In the genomic region with DNA sequence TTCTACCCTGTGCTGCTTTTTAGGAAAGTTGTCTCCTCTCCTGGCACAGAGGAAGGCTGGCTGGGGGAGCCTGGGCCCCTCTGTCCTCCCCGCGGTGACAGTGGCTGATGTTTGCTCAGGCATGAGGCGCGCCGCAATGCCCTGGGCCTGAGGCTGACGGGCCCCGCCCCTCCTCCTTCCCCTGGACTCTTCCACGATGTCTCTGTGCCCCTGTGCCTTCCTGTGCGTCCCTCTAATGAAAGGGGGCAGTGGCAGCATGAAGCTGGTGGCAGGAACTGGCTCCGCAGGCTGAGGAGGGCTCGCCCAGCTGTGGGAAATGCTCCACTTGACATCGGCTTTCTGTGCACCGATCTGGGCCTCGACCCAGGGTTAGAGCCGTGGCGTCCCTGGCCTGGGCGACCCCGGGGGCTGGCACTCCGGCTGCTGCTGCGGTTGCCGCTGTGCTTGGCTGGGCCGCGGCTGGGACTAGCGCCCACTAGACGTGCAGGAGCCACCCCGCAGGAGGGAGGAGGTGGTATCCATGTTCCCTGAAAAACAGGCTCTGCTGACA, we compare ENCODE assay signal across 1 cellular context.
A peak's percentile ranks its signal among the peaks of the same experiment; 100 is the strongest.
TF ChIP-seq lines count a peak whose summit lies in the region.

No MANE protein-coding gene starts in this region.

TF ChIP-seq in HepG2, 621 proteins besides CTCF, POLR2A, EP300 and RAD21 (continued from another document and continues in another):
- TF ChIP-seq, protein P1, sequence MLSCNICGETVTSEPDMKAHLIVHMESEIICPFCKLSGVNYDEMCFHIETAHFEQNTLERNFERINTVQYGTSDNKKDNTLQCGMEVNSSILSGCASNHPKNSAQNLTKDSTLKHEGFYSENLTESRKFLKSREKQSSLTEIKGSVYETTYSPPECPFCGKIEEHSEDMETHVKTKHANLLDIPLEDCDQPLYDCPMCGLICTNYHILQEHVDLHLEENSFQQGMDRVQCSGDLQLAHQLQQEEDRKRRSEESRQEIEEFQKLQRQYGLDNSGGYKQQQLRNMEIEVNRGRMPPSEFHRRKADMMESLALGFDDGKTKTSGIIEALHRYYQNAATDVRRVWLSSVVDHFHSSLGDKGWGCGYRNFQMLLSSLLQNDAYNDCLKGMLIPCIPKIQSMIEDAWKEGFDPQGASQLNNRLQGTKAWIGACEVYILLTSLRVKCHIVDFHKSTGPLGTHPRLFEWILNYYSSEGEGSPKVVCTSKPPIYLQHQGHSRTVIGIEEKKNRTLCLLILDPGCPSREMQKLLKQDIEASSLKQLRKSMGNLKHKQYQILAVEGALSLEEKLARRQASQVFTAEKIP (CRISPR knock-in tag; IDR thresholded peaks at IDR 0.05; ENCODE audit: borderline replicate concordance) = no peak
- TF ChIP-seq KLF11 (CRISPR knock-in tag; IDR thresholded peaks at IDR 0.05) = no peak
- TF ChIP-seq, protein P2, sequence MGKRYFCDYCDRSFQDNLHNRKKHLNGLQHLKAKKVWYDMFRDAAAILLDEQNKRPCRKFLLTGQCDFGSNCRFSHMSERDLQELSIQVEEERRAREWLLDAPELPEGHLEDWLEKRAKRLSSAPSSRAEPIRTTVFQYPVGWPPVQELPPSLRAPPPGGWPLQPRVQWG (CRISPR knock-in tag; IDR thresholded peaks at IDR 0.05; ENCODE audit: borderline replicate concordance, low read depth) = no peak
- TF ChIP-seq ZNF503 (CRISPR knock-in tag; IDR thresholded peaks at IDR 0.05) = no peak
- TF ChIP-seq ZNF768 (CRISPR knock-in tag; IDR thresholded peaks at IDR 0.05) = peak; percentile 58; the same call in 1 of the 2 replicates
- no peak for TF ChIP-seq ZFY (CRISPR knock-in tag; IDR thresholded peaks at IDR 0.05)
- TF ChIP-seq SALL2 (CRISPR knock-in tag; IDR thresholded peaks at IDR 0.05) = no peak
- no peak for TF ChIP-seq ZNF720 (CRISPR knock-in tag; IDR thresholded peaks at IDR 0.05)
- no peak for TF ChIP-seq ZNF672 (CRISPR knock-in tag; IDR thresholded peaks at IDR 0.05)
- no peak for TF ChIP-seq TFAP4 (IDR thresholded peaks at IDR 0.05; ENCODE audit: borderline replicate concordance, low read depth)
- no peak for TF ChIP-seq SALL1 (CRISPR knock-in tag; IDR thresholded peaks at IDR 0.05)
- TF ChIP-seq ZNF354B (CRISPR knock-in tag; IDR thresholded peaks at IDR 0.05) = no peak
- TF ChIP-seq, protein P3, sequence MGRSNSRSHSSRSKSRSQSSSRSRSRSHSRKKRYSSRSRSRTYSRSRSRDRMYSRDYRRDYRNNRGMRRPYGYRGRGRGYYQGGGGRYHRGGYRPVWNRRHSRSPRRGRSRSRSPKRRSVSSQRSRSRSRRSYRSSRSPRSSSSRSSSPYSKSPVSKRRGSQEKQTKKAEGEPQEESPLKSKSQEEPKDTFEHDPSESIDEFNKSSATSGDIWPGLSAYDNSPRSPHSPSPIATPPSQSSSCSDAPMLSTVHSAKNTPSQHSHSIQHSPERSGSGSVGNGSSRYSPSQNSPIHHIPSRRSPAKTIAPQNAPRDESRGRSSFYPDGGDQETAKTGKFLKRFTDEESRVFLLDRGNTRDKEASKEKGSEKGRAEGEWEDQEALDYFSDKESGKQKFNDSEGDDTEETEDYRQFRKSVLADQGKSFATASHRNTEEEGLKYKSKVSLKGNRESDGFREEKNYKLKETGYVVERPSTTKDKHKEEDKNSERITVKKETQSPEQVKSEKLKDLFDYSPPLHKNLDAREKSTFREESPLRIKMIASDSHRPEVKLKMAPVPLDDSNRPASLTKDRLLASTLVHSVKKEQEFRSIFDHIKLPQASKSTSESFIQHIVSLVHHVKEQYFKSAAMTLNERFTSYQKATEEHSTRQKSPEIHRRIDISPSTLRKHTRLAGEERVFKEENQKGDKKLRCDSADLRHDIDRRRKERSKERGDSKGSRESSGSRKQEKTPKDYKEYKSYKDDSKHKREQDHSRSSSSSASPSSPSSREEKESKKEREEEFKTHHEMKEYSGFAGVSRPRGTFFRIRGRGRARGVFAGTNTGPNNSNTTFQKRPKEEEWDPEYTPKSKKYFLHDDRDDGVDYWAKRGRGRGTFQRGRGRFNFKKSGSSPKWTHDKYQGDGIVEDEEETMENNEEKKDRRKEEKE (IDR thresholded peaks at IDR 0.05) = no peak
- TF ChIP-seq ZNF724P (CRISPR knock-in tag; IDR thresholded peaks at IDR 0.05; ENCODE audit: borderline replicate concordance) = no peak
- TF ChIP-seq DZIP1 (CRISPR knock-in tag; IDR thresholded peaks at IDR 0.05) = no peak
- TF ChIP-seq ZNF780A (CRISPR knock-in tag; IDR thresholded peaks at IDR 0.05) = no peak
- no peak for TF ChIP-seq CHCHD3 (CRISPR knock-in tag; IDR thresholded peaks at IDR 0.05)
- no peak for TF ChIP-seq ZNF556 (CRISPR knock-in tag; IDR thresholded peaks at IDR 0.05; ENCODE audit: borderline replicate concordance)
- TF ChIP-seq NFIB (CRISPR knock-in tag; IDR thresholded peaks at IDR 0.05; ENCODE audit: borderline replicate concordance) = 0 out of 2 replicates have a peak, but pooled peaks have one; percentile 44
- no peak for TF ChIP-seq STAT6 (CRISPR knock-in tag; IDR thresholded peaks at IDR 0.05; ENCODE audit: borderline replicate concordance)
- TF ChIP-seq, protein P4, sequence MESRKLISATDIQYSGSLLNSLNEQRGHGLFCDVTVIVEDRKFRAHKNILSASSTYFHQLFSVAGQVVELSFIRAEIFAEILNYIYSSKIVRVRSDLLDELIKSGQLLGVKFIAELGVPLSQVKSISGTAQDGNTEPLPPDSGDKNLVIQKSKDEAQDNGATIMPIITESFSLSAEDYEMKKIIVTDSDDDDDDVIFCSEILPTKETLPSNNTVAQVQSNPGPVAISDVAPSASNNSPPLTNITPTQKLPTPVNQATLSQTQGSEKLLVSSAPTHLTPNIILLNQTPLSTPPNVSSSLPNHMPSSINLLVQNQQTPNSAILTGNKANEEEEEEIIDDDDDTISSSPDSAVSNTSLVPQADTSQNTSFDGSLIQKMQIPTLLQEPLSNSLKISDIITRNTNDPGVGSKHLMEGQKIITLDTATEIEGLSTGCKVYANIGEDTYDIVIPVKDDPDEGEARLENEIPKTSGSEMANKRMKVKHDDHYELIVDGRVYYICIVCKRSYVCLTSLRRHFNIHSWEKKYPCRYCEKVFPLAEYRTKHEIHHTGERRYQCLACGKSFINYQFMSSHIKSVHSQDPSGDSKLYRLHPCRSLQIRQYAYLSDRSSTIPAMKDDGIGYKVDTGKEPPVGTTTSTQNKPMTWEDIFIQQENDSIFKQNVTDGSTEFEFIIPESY (CRISPR knock-in tag; IDR thresholded peaks at IDR 0.05) = peak; percentile 28; the same call in 1 of the 2 replicates
- no peak for TF ChIP-seq ZNF552 (CRISPR knock-in tag; IDR thresholded peaks at IDR 0.05; ENCODE audit: borderline replicate concordance)
- TF ChIP-seq POLR2AphosphoS2 (IDR thresholded peaks at IDR 0.05; ENCODE audit: low read depth, low read length) = no peak
- no peak for TF ChIP-seq ZNF660 (CRISPR knock-in tag; IDR thresholded peaks at IDR 0.05; ENCODE audit: borderline replicate concordance, low read depth)
- TF ChIP-seq HNRNPL (IDR thresholded peaks at IDR 0.05; ENCODE audit: low read depth, low read length) = no peak
- TF ChIP-seq ZNF484 (CRISPR knock-in tag; IDR thresholded peaks at IDR 0.05; ENCODE audit: borderline replicate concordance, low read depth) = no peak
- TF ChIP-seq CREB1 (IDR thresholded peaks at IDR 0.05) = no peak
- TF ChIP-seq CREB1 (CRISPR knock-in tag; IDR thresholded peaks at IDR 0.05) = no peak
- TF ChIP-seq, protein P5, sequence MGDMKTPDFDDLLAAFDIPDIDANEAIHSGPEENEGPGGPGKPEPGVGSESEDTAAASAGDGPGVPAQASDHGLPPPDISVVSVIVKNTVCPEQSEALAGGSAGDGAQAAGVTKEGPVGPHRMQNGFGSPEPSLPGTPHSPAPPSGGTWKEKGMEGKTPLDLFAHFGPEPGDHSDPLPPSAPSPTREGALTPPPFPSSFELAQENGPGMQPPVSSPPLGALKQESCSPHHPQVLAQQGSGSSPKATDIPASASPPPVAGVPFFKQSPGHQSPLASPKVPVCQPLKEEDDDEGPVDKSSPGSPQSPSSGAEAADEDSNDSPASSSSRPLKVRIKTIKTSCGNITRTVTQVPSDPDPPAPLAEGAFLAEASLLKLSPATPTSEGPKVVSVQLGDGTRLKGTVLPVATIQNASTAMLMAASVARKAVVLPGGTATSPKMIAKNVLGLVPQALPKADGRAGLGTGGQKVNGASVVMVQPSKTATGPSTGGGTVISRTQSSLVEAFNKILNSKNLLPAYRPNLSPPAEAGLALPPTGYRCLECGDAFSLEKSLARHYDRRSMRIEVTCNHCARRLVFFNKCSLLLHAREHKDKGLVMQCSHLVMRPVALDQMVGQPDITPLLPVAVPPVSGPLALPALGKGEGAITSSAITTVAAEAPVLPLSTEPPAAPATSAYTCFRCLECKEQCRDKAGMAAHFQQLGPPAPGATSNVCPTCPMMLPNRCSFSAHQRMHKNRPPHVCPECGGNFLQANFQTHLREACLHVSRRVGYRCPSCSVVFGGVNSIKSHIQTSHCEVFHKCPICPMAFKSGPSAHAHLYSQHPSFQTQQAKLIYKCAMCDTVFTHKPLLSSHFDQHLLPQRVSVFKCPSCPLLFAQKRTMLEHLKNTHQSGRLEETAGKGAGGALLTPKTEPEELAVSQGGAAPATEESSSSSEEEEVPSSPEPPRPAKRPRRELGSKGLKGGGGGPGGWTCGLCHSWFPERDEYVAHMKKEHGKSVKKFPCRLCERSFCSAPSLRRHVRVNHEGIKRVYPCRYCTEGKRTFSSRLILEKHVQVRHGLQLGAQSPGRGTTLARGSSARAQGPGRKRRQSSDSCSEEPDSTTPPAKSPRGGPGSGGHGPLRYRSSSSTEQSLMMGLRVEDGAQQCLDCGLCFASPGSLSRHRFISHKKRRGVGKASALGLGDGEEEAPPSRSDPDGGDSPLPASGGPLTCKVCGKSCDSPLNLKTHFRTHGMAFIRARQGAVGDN (CRISPR knock-in tag; IDR thresholded peaks at IDR 0.05) = peak; percentile 46; the same call in 1 of the 2 replicates
- TF ChIP-seq, protein P6, sequence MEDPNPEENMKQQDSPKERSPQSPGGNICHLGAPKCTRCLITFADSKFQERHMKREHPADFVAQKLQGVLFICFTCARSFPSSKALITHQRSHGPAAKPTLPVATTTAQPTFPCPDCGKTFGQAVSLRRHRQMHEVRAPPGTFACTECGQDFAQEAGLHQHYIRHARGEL (CRISPR knock-in tag; IDR thresholded peaks at IDR 0.05) = no peak
- no peak for TF ChIP-seq ZNF256 (CRISPR knock-in tag; conservative IDR thresholded peaks at IDR 0.05)
- TF ChIP-seq, protein P7, sequence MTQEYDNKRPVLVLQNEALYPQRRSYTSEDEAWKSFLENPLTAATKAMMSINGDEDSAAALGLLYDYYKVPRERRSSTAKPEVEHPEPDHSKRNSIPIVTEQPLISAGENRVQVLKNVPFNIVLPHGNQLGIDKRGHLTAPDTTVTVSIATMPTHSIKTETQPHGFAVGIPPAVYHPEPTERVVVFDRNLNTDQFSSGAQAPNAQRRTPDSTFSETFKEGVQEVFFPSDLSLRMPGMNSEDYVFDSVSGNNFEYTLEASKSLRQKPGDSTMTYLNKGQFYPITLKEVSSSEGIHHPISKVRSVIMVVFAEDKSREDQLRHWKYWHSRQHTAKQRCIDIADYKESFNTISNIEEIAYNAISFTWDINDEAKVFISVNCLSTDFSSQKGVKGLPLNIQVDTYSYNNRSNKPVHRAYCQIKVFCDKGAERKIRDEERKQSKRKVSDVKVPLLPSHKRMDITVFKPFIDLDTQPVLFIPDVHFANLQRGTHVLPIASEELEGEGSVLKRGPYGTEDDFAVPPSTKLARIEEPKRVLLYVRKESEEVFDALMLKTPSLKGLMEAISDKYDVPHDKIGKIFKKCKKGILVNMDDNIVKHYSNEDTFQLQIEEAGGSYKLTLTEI (CRISPR knock-in tag; conservative IDR thresholded peaks at IDR 0.05) = no peak
